In genomic region chr21:15932681-15933200, GRCh38 we compare ENCODE assay signal across 23 cellular contexts.
"Had no signal": no experiment of that assay in that cellular context is flagged by ENCODE, and none has a peak within 500 bp of the region (broad histone marks: within the 10 kb centered on the region; RNA-seq: fewer than 3 reads in every experiment).

No MANE protein-coding gene starts in this region.

- H3K9me3 ChIP-seq: esophagus muscularis mucosa, gastroesophageal sphincter, heart right ventricle, left lung, prostate gland, right lobe of liver had no signal

- H3K4me2 ChIP-seq: smooth muscle cell had no signal

- H3K27ac Mint-ChIP-seq: activated CD4-positive, alpha-beta T cell treated with anti-CD3 and anti-CD28 coated beads for 36 hours; activated naive CD4-positive, alpha-beta T cell treated with anti-CD3 and anti-CD28 coated beads for 36 hours; immature natural killer cell; stimulated activated naive CD8-positive, alpha-beta T cell treated with anti-CD3 and anti-CD28 coated beads, Interleukin-15, amount 100 ng/mL, for 72 hours; T-helper 2 cell treated with Interferon-gamma antibody and Interleukin-4, amounts not matched to agents 5 μg/mL and 100 μg/mL, for 36 hours; WTC11 had no signal

- H3K9me3 Mint-ChIP-seq: activated naive CD4-positive, alpha-beta T cell treated with anti-CD3 and anti-CD28 coated beads for 36 hours; stimulated activated naive CD8-positive, alpha-beta T cell treated with anti-CD3 and anti-CD28 coated beads, Interleukin-15, amount 100 ng/mL, for 72 hours; T-helper 2 cell treated with Interferon-gamma antibody and Interleukin-4, amounts not matched to agents 5 μg/mL and 100 μg/mL, for 36 hours; WTC11 had no signal

- H3K4me1 Mint-ChIP-seq: activated CD4-positive, alpha-beta T cell treated with anti-CD3 and anti-CD28 coated beads for 36 hours; immature natural killer cell; stimulated activated naive CD8-positive, alpha-beta T cell treated with anti-CD3 and anti-CD28 coated beads, Interleukin-15, amount 100 ng/mL, for 72 hours; WTC11 had no signal

- H3K4me1 ChIP-seq: esophagus muscularis mucosa, gastroesophageal sphincter, left lung, prostate gland, right lobe of liver had no signal

- H3K36me3 ChIP-seq: esophagus muscularis mucosa, gastroesophageal sphincter, heart right ventricle, left lung, prostate gland, right lobe of liver had no signal

- H3K27me3 Mint-ChIP-seq: activated CD4-positive, alpha-beta T cell treated with anti-CD3 and anti-CD28 coated beads for 36 hours had no signal

- ATAC-seq: activated CD4-positive, alpha-beta T cell treated with anti-CD3 and anti-CD28 coated beads for 36 hours; gastroesophageal sphincter; heart right ventricle; left lung; right lobe of liver; stimulated activated naive CD8-positive, alpha-beta T cell treated with anti-CD3 and anti-CD28 coated beads, Interleukin-15, amount 100 ng/mL, for 72 hours; WTC11 had no signal

- DNase-seq: activated CD4-positive, alpha-beta T cell treated with anti-CD3 and anti-CD28 coated beads for 36 hours; activated CD4-positive, alpha-beta T cell treated with anti-CD3 and anti-CD28 coated beads, Interleukin-2, amount 50 U/mL, for 48 hours; activated naive CD4-positive, alpha-beta T cell treated with anti-CD3 and anti-CD28 coated beads for 36 hours; activated T-cell treated with anti-CD3 and anti-CD28 coated beads for 4 hours; cerebellar nuclear complex; effector CD8-positive, alpha-beta T cell; heart right ventricle; immature natural killer cell; left lung; midbrain; occipital lobe; right lobe of liver; stimulated activated CD4-positive, alpha-beta T cell treated with anti-CD3 and anti-CD28 coated beads, Interleukin-4, amount 100 ng/mL, for 1 hour; stimulated activated naive CD8-positive, alpha-beta T cell treated with anti-CD3 and anti-CD28 coated beads, Interleukin-15, amount 100 ng/mL, for 72 hours; trophoblast cell had no signal

- H3K36me3 Mint-ChIP-seq: immature natural killer cell, WTC11 had no signal

- H3K4me3 Mint-ChIP-seq: activated CD4-positive, alpha-beta T cell treated with anti-CD3 and anti-CD28 coated beads for 36 hours; activated naive CD4-positive, alpha-beta T cell treated with anti-CD3 and anti-CD28 coated beads for 36 hours; immature natural killer cell; stimulated activated naive CD8-positive, alpha-beta T cell treated with anti-CD3 and anti-CD28 coated beads, Interleukin-15, amount 100 ng/mL, for 72 hours; T-helper 2 cell treated with Interferon-gamma antibody and Interleukin-4, amounts not matched to agents 5 μg/mL and 100 μg/mL, for 36 hours; WTC11 had no signal

- FAIRE-seq: bronchial epithelial cell, TTC549 had no signal

- H3K27ac ChIP-seq: esophagus muscularis mucosa, gastroesophageal sphincter, heart right ventricle, left lung, prostate gland, right lobe of liver had no signal

- H3K27me3 ChIP-seq: esophagus muscularis mucosa, gastroesophageal sphincter, heart right ventricle, left lung, right lobe of liver had no signal

- H3K4me3 ChIP-seq: esophagus muscularis mucosa, gastroesophageal sphincter, heart right ventricle, left lung, prostate gland, right lobe of liver, smooth muscle cell had no signal
